In genomic region chr9:86902606-86903460, GRCh38 we compare ENCODE assay signal across 12 cellular contexts. TPM values are rescaled to one million over a fixed set of nuclear protein-coding genes. Genes with fewer than 3 reads are reported as not detected.
DNase-seq lines count a peak whose midpoint lies in the region; ATAC-seq and TF ChIP-seq lines count a peak whose summit lies in the region.
"Had no signal": no experiment of that assay in that cellular context is flagged by ENCODE, and none has a peak within 500 bp of the region (broad histone marks: within the 10 kb centered on the region; RNA-seq: fewer than 3 reads in every experiment).

No MANE protein-coding gene starts in this region.

- intact Hi-C loops in psoas muscle (cut with DNase I): no loop called here

- no peaks in the 10 kb centered on the region for H3F3A ChIP-seq in GM23248 (ENCODE audit: insufficient read depth)

- peak overlapping the region; percentile 50 for H3K4me2 ChIP-seq in GM23248 (ENCODE audit: unreplicated experiment)

- 25 to 39% methylated on average over 22 to 35 of the region's 35 CpGs for WGBS in GM23248 (ENCODE audit: low coverage in 1 of 2, low lambda C conversion rate in 2 of 2, missing lambda C conversion rate in 2 of 2), 2 experiments
- 10 to 18% (median 11%) methylated on average over 34 to 35 of the region's 35 CpGs for WGBS in psoas muscle, 3 donors

- in situ Hi-C loops in GM23248 (cut with MboI) (no loop called here), brain microvascular endothelial cell (cut with HindIII; ENCODE audit: low pct_ligation_motif_present, low sequenced_read_pairs) (no loop called here)

- H3K4me1 ChIP-seq in GM23248 (ENCODE audit: insufficient read depth) (peaks cover 3% of the 10 kb centered on the region; the same call in 1 of the 2 replicates), psoas muscle (no peaks in the 10 kb centered on the region)

- ATAC-seq in psoas muscle: peak in 1 of 4 donors; percentile 29
- ATAC-seq: activated CD8-positive, alpha-beta T cell treated with anti-CD3 and anti-CD28 coated beads for 36 hours had no signal

- TF ChIP-seq CTCF in brain microvascular endothelial cell (IDR thresholded peaks at IDR 0.05; ENCODE audit: low read depth, low read length, missing control alignments): no peak
- no peak for TF ChIP-seq CTCF in psoas muscle (IDR thresholded peaks at IDR 0.05)
- no peak for TF ChIP-seq CTCF in foreskin fibroblast (IDR thresholded peaks at IDR 0.05; ENCODE audit: low read depth, low read length)

- no peaks in the 10 kb centered on the region for H3K36me3 ChIP-seq in GM23248 (ENCODE audit: low read depth)
- H3K36me3 ChIP-seq in brain microvascular endothelial cell (replicated peaks): no peaks in the 10 kb centered on the region
- no peaks in the 10 kb centered on the region for H3K36me3 ChIP-seq in psoas muscle (ENCODE audit: insufficient read depth in 1 of 2, low read depth in 1 of 2)

- peak overlapping the region; percentile 63; the same call in 1 of the 2 replicates for H2AFZ ChIP-seq in GM23248

- H3K27ac ChIP-seq in GM23248: no peak overlapping the region
- H3K27ac ChIP-seq in brain microvascular endothelial cell: no peak overlapping the region
- H3K27ac ChIP-seq in psoas muscle: no peak overlapping the region
- H3K27ac ChIP-seq: C4-2B had no signal

- H3K9me3 ChIP-seq in GM23248 (ENCODE audit: low read depth) (no peaks in the 10 kb centered on the region), psoas muscle (no peaks in the 10 kb centered on the region)

- no peaks in the 10 kb centered on the region for H3K9me2 ChIP-seq in GM23248 (ENCODE audit: insufficient read depth)

- H3K79me2 ChIP-seq in GM23248 (ENCODE audit: insufficient read depth): no peaks in the 10 kb centered on the region

- H4K20me1 ChIP-seq in GM23248 (ENCODE audit: insufficient read depth): no peaks in the 10 kb centered on the region

- H3K9ac ChIP-seq in GM23248: no peak overlapping the region

- DNase-seq in GM23248: peak; percentile 18
- no peak for DNase-seq in brain microvascular endothelial cell
- DNase-seq in iPS-NIHi7 (ENCODE audit: extremely low spot score): peak; percentile 56
- no peak for DNase-seq in psoas muscle
- no peak for DNase-seq in NCI-H226
- DNase-seq in foreskin fibroblast: no peak
- no peak for DNase-seq in stimulated activated naive CD4-positive, alpha-beta T cell (lab: John Stamatoyannopoulos, UW)
- no peak for DNase-seq in NCI-H2081 (lab: John Stamatoyannopoulos, UW)
- DNase-seq: activated CD8-positive, alpha-beta T cell treated with anti-CD3 and anti-CD28 coated beads for 36 hours; activated naive CD4-positive, alpha-beta T cell treated with Interleukin-2 at 50 U/mL for 16 hours; NCI-H2107 had no signal

- H3K27me3 ChIP-seq in GM23248 (replicated peaks; ENCODE audit: insufficient read depth): 0 out of 2 replicates have a peak, but pooled peaks cover 3% of the 10 kb centered on the region
- H3K27me3 ChIP-seq in brain microvascular endothelial cell (replicated peaks): peaks cover 5% of the 10 kb centered on the region
- H3K27me3 ChIP-seq in psoas muscle (ENCODE audit: insufficient read depth in 3 of 3, low read length in 2 of 3): peaks cover 0 to 24% (median 1%) of the 10 kb centered on the region in 3 donors

- H3K4me3 ChIP-seq in GM23248 (peak overlapping the region; percentile 58), brain microvascular endothelial cell (ENCODE audit: low read depth, low read length) (peak overlapping the region; percentile 26), psoas muscle (peak overlapping the region; percentile 28), foreskin fibroblast (ENCODE audit: low read depth in 1 of 2, low read length in 2 of 2) (no peak overlapping the region)

RNA-seq across cellular contexts. Expression of gene GAS1, which starts 44.5 kb away (rescaled TPM):
- 29.7 and 36.0 TPM in 2 replicates for total RNA-seq in GM23248 (2014; rRNA removed; shearing (Covaris generic))
- polyA plus RNA-seq in GM23248 (2016; fragmentation: Nextera tagmentation; extraction: Ambion mirVana) (8.1 and 10.7 TPM in 2 replicates), psoas muscle (10 to 100 TPM; 13.0 to 18.3 (median 13.7) TPM)
- 10 to 100 TPM in 3 of 4 donors, 1 to 10 TPM in 1; 6.8 to 19.1 (median 11.0) TPM for total RNA-seq in psoas muscle

Comparison
In these comparisons a context has a peak if more than half of its experiments do, and no peak if none do; other contexts are left out.
1. DNase-seq: peak in GM23248 (single experiment) and iPS-NIHi7 (single experiment); none in brain microvascular endothelial cell (single experiment), psoas muscle (0 of 2), NCI-H226 (single experiment), foreskin fibroblast (0 of 2), stimulated activated naive CD4-positive, alpha-beta T cell (0 of 6) and NCI-H2081 (0 of 2).
2. H3K4me3 ChIP-seq: peak in GM23248 (single experiment), brain microvascular endothelial cell (single experiment) and psoas muscle (single experiment); none in foreskin fibroblast (0 of 2).